Comparison of ENCODE assay signal across 18 cellular contexts in the genomic region with DNA sequence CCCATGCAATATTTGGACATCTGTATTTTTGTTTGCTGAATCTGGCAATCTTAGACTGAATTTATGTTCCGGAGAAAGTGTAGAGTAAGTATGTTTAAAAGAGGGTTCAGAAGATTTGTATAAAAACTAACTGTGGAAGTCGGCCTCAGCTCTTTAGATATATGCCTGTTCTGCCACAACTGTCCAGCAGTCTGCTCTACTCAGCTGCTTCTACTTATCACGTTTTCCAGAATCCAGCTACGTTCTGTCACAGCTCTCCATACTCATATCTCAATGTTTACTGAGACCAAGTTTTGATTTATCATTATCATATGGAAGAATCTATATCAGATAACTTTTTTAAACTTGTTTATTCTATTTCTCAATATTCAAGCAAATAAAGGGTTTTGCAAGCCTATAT.
"Had no signal": no experiment of that assay in that cellular context is flagged by ENCODE, and none has a peak within 500 bp of the region (broad histone marks: within the 10 kb centered on the region; RNA-seq: fewer than 3 reads in every experiment).

No MANE protein-coding gene starts in this region.

- H3K9me3 Mint-ChIP-seq: activated CD4-positive, alpha-beta T cell treated with anti-CD3 and anti-CD28 coated beads, Interleukin-2, amount 10 ng/mL, durations not matched to agents 7 days and 5 days; activated naive CD4-positive, alpha-beta T cell treated with anti-CD3 and anti-CD28 coated beads, Interleukin-2, amount 50 U/mL, for 24 hours had no signal

- H3K4me1 Mint-ChIP-seq: activated CD4-positive, alpha-beta T cell treated with anti-CD3 and anti-CD28 coated beads, Interleukin-2, amount 10 ng/mL, durations not matched to agents 7 days and 5 days; activated naive CD4-positive, alpha-beta T cell treated with anti-CD3 and anti-CD28 coated beads, Interleukin-2, amount 50 U/mL, for 24 hours; natural killer cell had no signal

- H3K27ac Mint-ChIP-seq: activated CD4-positive, alpha-beta T cell treated with anti-CD3 and anti-CD28 coated beads, Interleukin-2, amount 10 ng/mL, durations not matched to agents 7 days and 5 days; activated naive CD4-positive, alpha-beta T cell treated with anti-CD3 and anti-CD28 coated beads, Interleukin-2, amount 50 U/mL, for 24 hours; effector memory CD8-positive, alpha-beta T cell; natural killer cell had no signal

- H3K27me3 Mint-ChIP-seq: activated CD4-positive, alpha-beta T cell treated with anti-CD3 and anti-CD28 coated beads, Interleukin-2, amount 10 ng/mL, durations not matched to agents 7 days and 5 days; activated naive CD4-positive, alpha-beta T cell treated with anti-CD3 and anti-CD28 coated beads, Interleukin-2, amount 50 U/mL, for 24 hours; effector memory CD8-positive, alpha-beta T cell had no signal

- ATAC-seq: activated T-cell treated with anti-CD3 and anti-CD28 coated beads, Interleukin-2, amount 50 U/mL, for 4 hours; effector memory CD8-positive, alpha-beta T cell; left cardiac atrium; lower lobe of right lung; natural killer cell had no signal

- H3K36me3 Mint-ChIP-seq: activated naive CD4-positive, alpha-beta T cell treated with anti-CD3 and anti-CD28 coated beads, Interleukin-2, amount 50 U/mL, for 24 hours; natural killer cell had no signal

- H3K4me3 Mint-ChIP-seq: activated CD4-positive, alpha-beta T cell treated with anti-CD3 and anti-CD28 coated beads, Interleukin-2, amount 10 ng/mL, durations not matched to agents 7 days and 5 days; activated naive CD4-positive, alpha-beta T cell treated with anti-CD3 and anti-CD28 coated beads, Interleukin-2, amount 50 U/mL, for 24 hours; activated T-cell treated with anti-CD3 and anti-CD28 coated beads, Interleukin-2, amount 50 U/mL, for 4 hours; effector memory CD8-positive, alpha-beta T cell; natural killer cell had no signal

- DNase-seq: activated CD4-positive, alpha-beta T cell treated with anti-CD3 and anti-CD28 coated beads, Interleukin-2, amount 10 ng/mL, durations not matched to agents 7 days and 5 days; activated CD4-positive, CD25-positive, alpha-beta regulatory T cell; activated CD8-positive, alpha-beta memory T cell treated with anti-CD3 and anti-CD28 coated beads, Interleukin-2, amount 50 U/mL, for 4 hours; activated effector memory CD4-positive, alpha-beta T cell treated with Interleukin-2 at 50 U/mL for 16 hours; activated T-cell treated with anti-CD3 and anti-CD28 coated beads, Interleukin-2, amount 50 U/mL, for 4 hours; dermis blood vessel endothelial cell; effector memory CD8-positive, alpha-beta T cell; left cardiac atrium; lower lobe of right lung; natural killer cell; nucleus accumbens; retina; stimulated activated CD4-positive, alpha-beta T cell treated with anti-CD3 and anti-CD28 coated beads, Interleukin-12 subunit alpha, Interleukin-12 subunit beta, amount 100 ng/mL, for 4 hours; stimulated activated CD4-positive, alpha-beta T cell treated with anti-CD3 and anti-CD28 coated beads, Interleukin-1b, Interleukin-23, amount 100 ng/mL, for 48 hours; stimulated activated CD8-positive, alpha-beta memory T cell treated with anti-CD3 and anti-CD28 coated beads, Interleukin-4, amount 100 ng/mL, for 48 hours; stimulated activated naive CD4-positive, alpha-beta T cell; thyroid gland had no signal

- H3K4me3 ChIP-seq: lower lobe of right lung, thyroid gland had no signal
